In genomic region chr7:3112499-3113134, GRCh38 we compare ENCODE assay signal across 15 cellular contexts.
DNase-seq lines count a peak whose midpoint lies in the region; ATAC-seq and TF ChIP-seq lines count a peak whose summit lies in the region.
"Had no signal": no experiment of that assay in that cellular context is flagged by ENCODE, and none has a peak within 500 bp of the region (broad histone marks: within the 10 kb centered on the region; RNA-seq: fewer than 3 reads in every experiment).

No MANE protein-coding gene starts in this region.

- H2BK5ac ChIP-seq in mesendoderm (ENCODE audit: low read length): no peak overlapping the region

- CTCF ChIA-PET in activated CD4-positive, alpha-beta memory T cell treated with anti-CD3 and anti-CD28 coated beads for 36 hours (lab: Charles Lee): interaction anchor here (0.8 to 2.2 kb wide), 3 partner anchors 21 to 47 kb away, joined by 3 to 15 read pairs (median 5); no protein-coding TSS in a partner anchor
- CTCF ChIA-PET in Calu3 (lab: Charles Lee): no interaction called here

- H3K9me2 ChIP-seq in Loucy (replicated peaks; ENCODE audit: low read depth, low read length): no peaks in the 10 kb centered on the region

- H3K4me1 Mint-ChIP-seq in activated CD4-positive, alpha-beta memory T cell treated with anti-CD3 and anti-CD28 coated beads for 36 hours (ENCODE audit: low read depth): peaks cover 71% of the 10 kb centered on the region
- peaks cover 34% of the 10 kb centered on the region for H3K4me1 Mint-ChIP-seq in Calu3 (ENCODE audit: low read depth, unreplicated experiment)

- POLR2A ChIA-PET in activated CD4-positive, alpha-beta memory T cell treated with anti-CD3 and anti-CD28 coated beads for 36 hours (lab: Charles Lee): no interaction called here

- TF ChIP-seq CTCF in Loucy (conservative IDR thresholded peaks at IDR 0.05; ENCODE audit: low read length) (no peak), Calu3 (IDR thresholded peaks at IDR 0.05; ENCODE audit: unreplicated experiment) (no peak)

- H3K9me3 Mint-ChIP-seq in activated CD4-positive, alpha-beta memory T cell treated with anti-CD3 and anti-CD28 coated beads for 36 hours: peaks cover 22% of the 10 kb centered on the region
- H3K9me3 Mint-ChIP-seq in Calu3 (ENCODE audit: low read depth, unreplicated experiment): peaks cover 7% of the 10 kb centered on the region

- H3K9me3 ChIP-seq in Loucy (ENCODE audit: insufficient read depth, low read depth, low read length): no peaks in the 10 kb centered on the region
- H3K9me3 ChIP-seq: lower lobe of right lung, pancreas had no signal

- H3K4me3 Mint-ChIP-seq in activated CD4-positive, alpha-beta memory T cell treated with anti-CD3 and anti-CD28 coated beads for 36 hours: peak overlapping the region; percentile 13
- no peak overlapping the region for H3K4me3 Mint-ChIP-seq in Calu3 (ENCODE audit: low read depth, unreplicated experiment)
- H3K4me3 Mint-ChIP-seq: type B pancreatic cell had no signal

- peaks cover 85% of the 10 kb centered on the region for H3K4me1 ChIP-seq in Loucy (ENCODE audit: insufficient read depth, low read length, poor library complexity, severe bottlenecking)
- no peaks in the 10 kb centered on the region for H3K4me1 ChIP-seq in mesendoderm (ENCODE audit: control insufficient read depth, low read depth, low read length)
- H3K4me1 ChIP-seq: lower lobe of right lung, pancreas had no signal

- H2BK120ac ChIP-seq in mesendoderm (ENCODE audit: low read depth, low read length): no peak overlapping the region

- H3K36me3 Mint-ChIP-seq in activated CD4-positive, alpha-beta memory T cell treated with anti-CD3 and anti-CD28 coated beads for 36 hours: peaks cover 7% of the 10 kb centered on the region
- H3K36me3 Mint-ChIP-seq in Calu3 (ENCODE audit: insufficient read depth, unreplicated experiment): peaks cover 9% of the 10 kb centered on the region
- H3K36me3 Mint-ChIP-seq: type B pancreatic cell had no signal

- no peaks in the 10 kb centered on the region for H3K79me1 ChIP-seq in mesendoderm (ENCODE audit: low read length)

- H3F3A ChIP-seq in Loucy (ENCODE audit: low read depth): peaks cover 14% of the 10 kb centered on the region

- H3K27me3 Mint-ChIP-seq in activated CD4-positive, alpha-beta memory T cell treated with anti-CD3 and anti-CD28 coated beads for 36 hours: no peaks in the 10 kb centered on the region
- H3K27me3 Mint-ChIP-seq in Calu3 (ENCODE audit: unreplicated experiment): peaks cover 33% of the 10 kb centered on the region

- no peak overlapping the region for H4K8ac ChIP-seq in mesendoderm (ENCODE audit: low read depth, low read length)

- no peak for ATAC-seq in HG02678 (IDR thresholded peaks at IDR 0.05; ENCODE audit: unreplicated experiment)
- no peak for ATAC-seq in GM21381 (IDR thresholded peaks at IDR 0.05; ENCODE audit: unreplicated experiment)
- ATAC-seq: pancreas had no signal

- peak overlapping the region; percentile 71 for H3K27ac Mint-ChIP-seq in activated CD4-positive, alpha-beta memory T cell treated with anti-CD3 and anti-CD28 coated beads for 36 hours
- H3K27ac Mint-ChIP-seq in Calu3 (ENCODE audit: unreplicated experiment): no peak overlapping the region
- H3K27ac Mint-ChIP-seq: type B pancreatic cell had no signal

- no peak overlapping the region for H3K4ac ChIP-seq in mesendoderm (ENCODE audit: low read depth, low read length)

- H3K9ac ChIP-seq in Loucy (ENCODE audit: low read depth, low read length, poor library complexity, severe bottlenecking): peak overlapping the region; percentile 72
- H3K9ac ChIP-seq in mesendoderm (ENCODE audit: low read length): no peak overlapping the region

- no peaks in the 10 kb centered on the region for H3K27me3 ChIP-seq in Loucy (ENCODE audit: insufficient read depth, low read length, poor library complexity, severe bottlenecking)
- no peaks in the 10 kb centered on the region for H3K27me3 ChIP-seq in mesendoderm (ENCODE audit: insufficient read depth, low read length, poor library complexity)
- H3K27me3 ChIP-seq: cardiac muscle cell, pancreas had no signal

- no peak overlapping the region for H4K5ac ChIP-seq in mesendoderm (ENCODE audit: low read length)

- H3K27ac ChIP-seq in mesendoderm (ENCODE audit: low read depth, low read length): no peak overlapping the region
- H3K27ac ChIP-seq: cardiac muscle cell, lower lobe of right lung, pancreas, RWPE1 had no signal

- H3K4me3 ChIP-seq in Loucy (ENCODE audit: low read length, poor library complexity, severe bottlenecking) (peak overlapping the region; percentile 54), mesendoderm (ENCODE audit: low read length) (no peak overlapping the region)
- H3K4me3 ChIP-seq: cardiac muscle cell, lower lobe of right lung, pancreas, spleen had no signal

- no peak overlapping the region for H3K56ac ChIP-seq in mesendoderm (ENCODE audit: low read length)

- no peaks in the 10 kb centered on the region for H4K20me1 ChIP-seq in Loucy (ENCODE audit: insufficient read depth, low read length, poor library complexity, severe bottlenecking)

- H3K36me3 ChIP-seq in Loucy (ENCODE audit: insufficient read depth, low read length): no peaks in the 10 kb centered on the region
- no peaks in the 10 kb centered on the region for H3K36me3 ChIP-seq in mesendoderm (ENCODE audit: control insufficient read depth, insufficient read depth, low read length)
- H3K36me3 ChIP-seq: cardiac muscle cell, lower lobe of right lung, pancreas, spleen had no signal

- DNase-seq in DMS 273 (lab: John Stamatoyannopoulos, UW; ENCODE audit: unreplicated experiment) (peak; percentile 44), mesendoderm (peak; percentile 60), Calu3 (no peak), A172 (ENCODE audit: low spot score) (no peak)
- peak; percentile 76 for DNase-seq in activated CD4-positive, alpha-beta memory T cell treated with anti-CD3 and anti-CD28 coated beads for 36 hours
- DNase-seq: hippocampal formation, lower lobe of right lung, pancreas, spleen had no signal

- no peak overlapping the region for H3K23ac ChIP-seq in mesendoderm (ENCODE audit: low read length)

- H2AFZ ChIP-seq in Loucy (ENCODE audit: low read length): peak overlapping the region; percentile 56; the same call in 1 of the 2 replicates

- no peak overlapping the region for H3K18ac ChIP-seq in mesendoderm (ENCODE audit: low read length)

- no CpG with 5 or more reads among the region's 5 CpGs for WGBS in mesendoderm (ENCODE audit: extremely low coverage, insufficient coverage, low lambda C conversion rate)

- H3K79me2 ChIP-seq in Loucy (ENCODE audit: insufficient read depth, low read length): no peaks in the 10 kb centered on the region
- H3K79me2 ChIP-seq in mesendoderm (ENCODE audit: control insufficient read depth, insufficient read depth, low read length): no peaks in the 10 kb centered on the region

- intact Hi-C loops in activated CD4-positive, alpha-beta memory T cell treated with anti-CD3 and anti-CD28 coated beads for 36 hours (cut with micrococcal nuclease): loop anchor here (10.0 kb wide), 1 partner anchor 358 kb away; no protein-coding TSS in a partner anchor
- intact Hi-C loops in Calu3 (cut with micrococcal nuclease; ENCODE audit: unreplicated experiment): no loop called here

- peak overlapping the region; percentile 76 for H3K4me2 ChIP-seq in Loucy (ENCODE audit: low read depth, low read length, poor library complexity, severe bottlenecking)
- no peak overlapping the region for H3K4me2 ChIP-seq in mesendoderm (ENCODE audit: low read length)

- no TSS peak for BruUV-seq in Calu3 (replicated peaks; lab: Mats Ljungman, UMichigan)

- no peak overlapping the region for H2AK5ac ChIP-seq in mesendoderm (ENCODE audit: low read length)

- H2BK15ac ChIP-seq in mesendoderm (replicated peaks; ENCODE audit: low read depth): no peak overlapping the region

Comparison
In these comparisons a context has a peak if more than half of its experiments do, and no peak if none do; other contexts are left out.
1. DNase-seq: peak in DMS 273 (single experiment), activated CD4-positive, alpha-beta memory T cell treated with anti-CD3 and anti-CD28 coated beads for 36 hours (single experiment) and mesendoderm (single experiment); none in Calu3 (single experiment) and A172 (single experiment).